Comparison of ENCODE assay signal across 1 cellular context in the genomic region with DNA sequence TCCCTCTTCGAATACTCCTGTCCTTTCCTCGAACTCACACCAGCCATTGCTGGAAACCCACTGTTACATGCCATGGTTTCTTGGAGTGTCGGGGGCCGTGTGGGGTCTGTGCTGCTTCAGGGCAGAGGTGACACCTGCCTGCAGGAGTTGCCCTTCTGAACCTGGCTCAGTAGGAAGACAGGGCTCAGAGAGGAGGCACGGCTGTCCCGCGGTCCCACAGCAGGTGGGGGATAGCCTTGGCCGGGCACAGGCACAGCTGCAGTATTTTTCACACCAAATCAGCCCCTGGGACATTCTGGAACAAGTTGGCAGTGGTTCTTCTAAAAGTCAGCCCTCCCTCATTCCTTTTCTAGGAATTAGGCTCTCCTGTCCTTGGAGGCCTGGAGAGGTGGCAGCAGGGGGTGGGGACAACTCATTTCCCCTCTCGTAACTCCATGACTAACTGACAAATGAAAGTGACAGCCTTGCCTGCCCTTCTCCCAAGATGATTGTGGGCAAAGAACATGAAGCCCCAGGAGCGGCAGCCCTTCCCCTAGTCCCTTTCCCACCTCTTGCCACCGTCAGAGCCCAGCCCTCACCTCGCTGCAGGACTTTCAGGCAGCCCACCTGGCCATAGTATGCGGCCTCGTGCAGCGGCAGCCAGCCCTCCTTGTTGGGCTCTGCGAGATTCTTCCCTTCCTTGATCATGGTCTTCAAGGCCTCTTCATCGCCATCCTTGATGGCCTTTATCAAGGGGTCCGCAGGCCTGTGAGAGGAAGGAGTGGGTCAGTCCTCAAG.
TF ChIP-seq lines count a peak whose summit lies in the region.

No MANE protein-coding gene starts in this region.

TF ChIP-seq in HepG2, 621 proteins besides CTCF, POLR2A, EP300 and RAD21:
- TF ChIP-seq RARA (CRISPR knock-in tag; IDR thresholded peaks at IDR 0.05) (0 out of 2 replicates have a peak, but pooled peaks have one; percentile 41), ZBTB8A (CRISPR knock-in tag; IDR thresholded peaks at IDR 0.05; ENCODE audit: borderline replicate concordance, low read depth) (no peak), ZNF354B (CRISPR knock-in tag; IDR thresholded peaks at IDR 0.05) (0 out of 2 replicates have a peak, but pooled peaks have one; percentile 28), ZMAT3 (CRISPR knock-in tag; conservative IDR thresholded peaks at IDR 0.05) (0 out of 2 replicates have a peak, but pooled peaks have one; percentile 43), ZNF432 (CRISPR knock-in tag; IDR thresholded peaks at IDR 0.05; ENCODE audit: borderline replicate concordance) (no peak), PITX1 (CRISPR knock-in tag; IDR thresholded peaks at IDR 0.05) (0 out of 2 replicates have a peak, but pooled peaks have one; percentile 8), YEATS4 (CRISPR knock-in tag; IDR thresholded peaks at IDR 0.05; ENCODE audit: borderline replicate concordance) (peak; percentile 36; the same call in 1 of the 2 replicates), ZNF768 (CRISPR knock-in tag; IDR thresholded peaks at IDR 0.05) (peak; percentile 90), SRF (IDR thresholded peaks at IDR 0.05; ENCODE audit: low read depth, low read length) (no peak), ARNTL (CRISPR knock-in tag; IDR thresholded peaks at IDR 0.05) (0 out of 2 replicates have a peak, but pooled peaks have one; percentile 21), ZNF883 (CRISPR knock-in tag; IDR thresholded peaks at IDR 0.05; ENCODE audit: not compliant biosample characterization) (peak; percentile 66), ZNF777 (CRISPR knock-in tag; IDR thresholded peaks at IDR 0.05) (0 out of 2 replicates have a peak, but pooled peaks have one; percentile 10), ZMYM3 (CRISPR knock-in tag; IDR thresholded peaks at IDR 0.05) (peak; percentile 46; the same call in 1 of the 2 replicates), CBFB (CRISPR knock-in tag; IDR thresholded peaks at IDR 0.05) (no peak), ZNF546 (CRISPR knock-in tag; conservative IDR thresholded peaks at IDR 0.05) (0 out of 2 replicates have a peak, but pooled peaks have one; percentile 75), ZBTB38 (CRISPR knock-in tag; IDR thresholded peaks at IDR 0.05) (0 out of 2 replicates have a peak, but pooled peaks have one; percentile 26), ZNF678 (CRISPR knock-in tag; IDR thresholded peaks at IDR 0.05) (no peak), ZNF567 (CRISPR knock-in tag; IDR thresholded peaks at IDR 0.05; ENCODE audit: borderline replicate concordance) (no peak), RCOR2 (CRISPR knock-in tag; IDR thresholded peaks at IDR 0.05) (0 out of 2 replicates have a peak, but pooled peaks have one; percentile 3), ZNF569 (CRISPR knock-in tag; IDR thresholded peaks at IDR 0.05; ENCODE audit: borderline replicate concordance) (no peak), ZBTB7B (CRISPR knock-in tag; IDR thresholded peaks at IDR 0.05) (0 out of 2 replicates have a peak, but pooled peaks have one; percentile 12), KLF13 (CRISPR knock-in tag; IDR thresholded peaks at IDR 0.05) (no peak), NCOA2 (CRISPR knock-in tag; IDR thresholded peaks at IDR 0.05) (no peak), ELF1 (CRISPR knock-in tag; IDR thresholded peaks at IDR 0.05) (no peak), MED1 (CRISPR knock-in tag; IDR thresholded peaks at IDR 0.05) (peak; percentile 9; the same call in 1 of the 2 replicates), ZFX (CRISPR knock-in tag; IDR thresholded peaks at IDR 0.05; ENCODE audit: low read depth) (0 out of 2 replicates have a peak, but pooled peaks have one; percentile 19), ZFY (CRISPR knock-in tag; IDR thresholded peaks at IDR 0.05) (peak; percentile 10; the same call in 1 of the 2 replicates), RXRA (CRISPR knock-in tag; IDR thresholded peaks at IDR 0.05) (no peak; the same call in 1 of the 2 replicates), ZNF572 (CRISPR knock-in tag; IDR thresholded peaks at IDR 0.05) (0 out of 2 replicates have a peak, but pooled peaks have one; percentile 54), NRL (CRISPR knock-in tag; IDR thresholded peaks at IDR 0.05; ENCODE audit: borderline replicate concordance) (no peak), ZBTB21 (CRISPR knock-in tag; IDR thresholded peaks at IDR 0.05) (no peak), CCDC6 (CRISPR knock-in tag; IDR thresholded peaks at IDR 0.05) (peak; percentile 61; the same call in 1 of the 2 replicates), REPIN1 (CRISPR knock-in tag; IDR thresholded peaks at IDR 0.05; ENCODE audit: borderline replicate concordance, low read depth) (no peak)
- TF ChIP-seq, protein P1, sequence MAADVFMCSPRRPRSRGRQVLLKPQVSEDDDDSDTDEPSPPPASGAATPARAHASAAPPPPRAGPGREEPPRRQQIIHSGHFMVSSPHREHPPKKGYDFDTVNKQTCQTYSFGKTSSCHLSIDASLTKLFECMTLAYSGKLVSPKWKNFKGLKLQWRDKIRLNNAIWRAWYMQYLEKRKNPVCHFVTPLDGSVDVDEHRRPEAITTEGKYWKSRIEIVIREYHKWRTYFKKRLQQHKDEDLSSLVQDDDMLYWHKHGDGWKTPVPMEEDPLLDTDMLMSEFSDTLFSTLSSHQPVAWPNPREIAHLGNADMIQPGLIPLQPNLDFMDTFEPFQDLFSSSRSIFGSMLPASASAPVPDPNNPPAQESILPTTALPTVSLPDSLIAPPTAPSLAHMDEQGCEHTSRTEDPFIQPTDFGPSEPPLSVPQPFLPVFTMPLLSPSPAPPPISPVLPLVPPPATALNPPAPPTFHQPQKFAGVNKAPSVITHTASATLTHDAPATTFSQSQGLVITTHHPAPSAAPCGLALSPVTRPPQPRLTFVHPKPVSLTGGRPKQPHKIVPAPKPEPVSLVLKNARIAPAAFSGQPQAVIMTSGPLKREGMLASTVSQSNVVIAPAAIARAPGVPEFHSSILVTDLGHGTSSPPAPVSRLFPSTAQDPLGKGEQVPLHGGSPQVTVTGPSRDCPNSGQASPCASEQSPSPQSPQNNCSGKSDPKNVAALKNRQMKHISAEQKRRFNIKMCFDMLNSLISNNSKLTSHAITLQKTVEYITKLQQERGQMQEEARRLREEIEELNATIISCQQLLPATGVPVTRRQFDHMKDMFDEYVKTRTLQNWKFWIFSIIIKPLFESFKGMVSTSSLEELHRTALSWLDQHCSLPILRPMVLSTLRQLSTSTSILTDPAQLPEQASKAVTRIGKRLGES (CRISPR knock-in tag; IDR thresholded peaks at IDR 0.05; ENCODE audit: borderline replicate concordance), result 0 out of 2 replicates have a peak, but pooled peaks have one; percentile 25
- TF ChIP-seq, protein P2, sequence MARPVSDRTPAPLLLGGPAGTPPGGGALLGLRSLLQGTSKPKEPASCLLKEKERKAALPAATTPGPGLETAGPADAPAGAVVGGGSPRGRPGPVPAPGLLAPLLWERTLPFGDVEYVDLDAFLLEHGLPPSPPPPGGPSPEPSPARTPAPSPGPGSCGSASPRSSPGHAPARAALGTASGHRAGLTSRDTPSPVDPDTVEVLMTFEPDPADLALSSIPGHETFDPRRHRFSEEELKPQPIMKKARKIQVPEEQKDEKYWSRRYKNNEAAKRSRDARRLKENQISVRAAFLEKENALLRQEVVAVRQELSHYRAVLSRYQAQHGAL (CRISPR knock-in tag; IDR thresholded peaks at IDR 0.05; ENCODE audit: not compliant biosample characterization), result no peak
- TF ChIP-seq, protein P3, sequence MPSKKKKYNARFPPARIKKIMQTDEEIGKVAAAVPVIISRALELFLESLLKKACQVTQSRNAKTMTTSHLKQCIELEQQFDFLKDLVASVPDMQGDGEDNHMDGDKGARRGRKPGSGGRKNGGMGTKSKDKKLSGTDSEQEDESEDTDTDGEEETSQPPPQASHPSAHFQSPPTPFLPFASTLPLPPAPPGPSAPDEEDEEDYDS (CRISPR knock-in tag; IDR thresholded peaks at IDR 0.05), result no peak
- TF ChIP-seq, protein P4, sequence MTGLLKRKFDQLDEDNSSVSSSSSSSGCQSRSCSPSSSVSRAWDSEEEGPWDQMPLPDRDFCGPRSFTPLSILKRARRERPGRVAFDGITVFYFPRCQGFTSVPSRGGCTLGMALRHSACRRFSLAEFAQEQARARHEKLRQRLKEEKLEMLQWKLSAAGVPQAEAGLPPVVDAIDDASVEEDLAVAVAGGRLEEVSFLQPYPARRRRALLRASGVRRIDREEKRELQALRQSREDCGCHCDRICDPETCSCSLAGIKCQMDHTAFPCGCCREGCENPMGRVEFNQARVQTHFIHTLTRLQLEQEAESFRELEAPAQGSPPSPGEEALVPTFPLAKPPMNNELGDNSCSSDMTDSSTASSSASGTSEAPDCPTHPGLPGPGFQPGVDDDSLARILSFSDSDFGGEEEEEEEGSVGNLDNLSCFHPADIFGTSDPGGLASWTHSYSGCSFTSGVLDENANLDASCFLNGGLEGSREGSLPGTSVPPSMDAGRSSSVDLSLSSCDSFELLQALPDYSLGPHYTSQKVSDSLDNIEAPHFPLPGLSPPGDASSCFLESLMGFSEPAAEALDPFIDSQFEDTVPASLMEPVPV (CRISPR knock-in tag; IDR thresholded peaks at IDR 0.05), result 0 out of 2 replicates have a peak, but pooled peaks have one; percentile 63
- TF ChIP-seq, protein P5, sequence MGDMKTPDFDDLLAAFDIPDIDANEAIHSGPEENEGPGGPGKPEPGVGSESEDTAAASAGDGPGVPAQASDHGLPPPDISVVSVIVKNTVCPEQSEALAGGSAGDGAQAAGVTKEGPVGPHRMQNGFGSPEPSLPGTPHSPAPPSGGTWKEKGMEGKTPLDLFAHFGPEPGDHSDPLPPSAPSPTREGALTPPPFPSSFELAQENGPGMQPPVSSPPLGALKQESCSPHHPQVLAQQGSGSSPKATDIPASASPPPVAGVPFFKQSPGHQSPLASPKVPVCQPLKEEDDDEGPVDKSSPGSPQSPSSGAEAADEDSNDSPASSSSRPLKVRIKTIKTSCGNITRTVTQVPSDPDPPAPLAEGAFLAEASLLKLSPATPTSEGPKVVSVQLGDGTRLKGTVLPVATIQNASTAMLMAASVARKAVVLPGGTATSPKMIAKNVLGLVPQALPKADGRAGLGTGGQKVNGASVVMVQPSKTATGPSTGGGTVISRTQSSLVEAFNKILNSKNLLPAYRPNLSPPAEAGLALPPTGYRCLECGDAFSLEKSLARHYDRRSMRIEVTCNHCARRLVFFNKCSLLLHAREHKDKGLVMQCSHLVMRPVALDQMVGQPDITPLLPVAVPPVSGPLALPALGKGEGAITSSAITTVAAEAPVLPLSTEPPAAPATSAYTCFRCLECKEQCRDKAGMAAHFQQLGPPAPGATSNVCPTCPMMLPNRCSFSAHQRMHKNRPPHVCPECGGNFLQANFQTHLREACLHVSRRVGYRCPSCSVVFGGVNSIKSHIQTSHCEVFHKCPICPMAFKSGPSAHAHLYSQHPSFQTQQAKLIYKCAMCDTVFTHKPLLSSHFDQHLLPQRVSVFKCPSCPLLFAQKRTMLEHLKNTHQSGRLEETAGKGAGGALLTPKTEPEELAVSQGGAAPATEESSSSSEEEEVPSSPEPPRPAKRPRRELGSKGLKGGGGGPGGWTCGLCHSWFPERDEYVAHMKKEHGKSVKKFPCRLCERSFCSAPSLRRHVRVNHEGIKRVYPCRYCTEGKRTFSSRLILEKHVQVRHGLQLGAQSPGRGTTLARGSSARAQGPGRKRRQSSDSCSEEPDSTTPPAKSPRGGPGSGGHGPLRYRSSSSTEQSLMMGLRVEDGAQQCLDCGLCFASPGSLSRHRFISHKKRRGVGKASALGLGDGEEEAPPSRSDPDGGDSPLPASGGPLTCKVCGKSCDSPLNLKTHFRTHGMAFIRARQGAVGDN (CRISPR knock-in tag; IDR thresholded peaks at IDR 0.05), result peak; percentile 69
- TF ChIP-seq, protein P6, sequence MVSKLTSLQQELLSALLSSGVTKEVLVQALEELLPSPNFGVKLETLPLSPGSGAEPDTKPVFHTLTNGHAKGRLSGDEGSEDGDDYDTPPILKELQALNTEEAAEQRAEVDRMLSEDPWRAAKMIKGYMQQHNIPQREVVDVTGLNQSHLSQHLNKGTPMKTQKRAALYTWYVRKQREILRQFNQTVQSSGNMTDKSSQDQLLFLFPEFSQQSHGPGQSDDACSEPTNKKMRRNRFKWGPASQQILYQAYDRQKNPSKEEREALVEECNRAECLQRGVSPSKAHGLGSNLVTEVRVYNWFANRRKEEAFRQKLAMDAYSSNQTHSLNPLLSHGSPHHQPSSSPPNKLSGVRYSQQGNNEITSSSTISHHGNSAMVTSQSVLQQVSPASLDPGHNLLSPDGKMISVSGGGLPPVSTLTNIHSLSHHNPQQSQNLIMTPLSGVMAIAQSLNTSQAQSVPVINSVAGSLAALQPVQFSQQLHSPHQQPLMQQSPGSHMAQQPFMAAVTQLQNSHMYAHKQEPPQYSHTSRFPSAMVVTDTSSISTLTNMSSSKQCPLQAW (CRISPR knock-in tag; IDR thresholded peaks at IDR 0.05), result peak; percentile 25; the same call in 1 of the 2 replicates
- TF ChIP-seq, protein P7, sequence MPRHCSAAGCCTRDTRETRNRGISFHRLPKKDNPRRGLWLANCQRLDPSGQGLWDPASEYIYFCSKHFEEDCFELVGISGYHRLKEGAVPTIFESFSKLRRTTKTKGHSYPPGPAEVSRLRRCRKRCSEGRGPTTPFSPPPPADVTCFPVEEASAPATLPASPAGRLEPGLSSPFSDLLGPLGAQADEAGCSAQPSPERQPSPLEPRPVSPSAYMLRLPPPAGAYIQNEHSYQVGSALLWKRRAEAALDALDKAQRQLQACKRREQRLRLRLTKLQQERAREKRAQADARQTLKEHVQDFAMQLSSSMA (CRISPR knock-in tag; IDR thresholded peaks at IDR 0.05), result 0 out of 2 replicates have a peak, but pooled peaks have one; percentile 46
